Comparison of ENCODE assay signal across 8 cellular contexts in genomic region chr17:75250009-75250471, GRCh38. TPM values are rescaled to one million over a fixed set of nuclear protein-coding genes. Genes with fewer than 3 reads are reported as not detected.
DNase-seq lines count a peak whose midpoint lies in the region; ATAC-seq, FAIRE-seq and TF ChIP-seq lines count a peak whose summit lies in the region.

No MANE protein-coding gene starts in this region.

- H3K4me3 ChIP-seq in dorsolateral prefrontal cortex (peak overlapping the region in 42 of 59 donors; percentile 0 to 55 (median 24)), kidney (ENCODE audit: low read length in 2 of 2) (peak overlapping the region in 1 of 2 donors; percentile 3)

- DNase-seq in activated CD4-positive, alpha-beta T cell treated with anti-CD3 and anti-CD28 coated beads for 24 hours (ENCODE audit: low read depth in 2 of 2), result peak; percentile 73 to 78
- DNase-seq in dorsolateral prefrontal cortex (peak in 1 of 10 donors; percentile 38), renal cortical epithelial cell (ENCODE audit: low read depth) (peak; percentile 39), NCI-H526 (lab: John Stamatoyannopoulos, UW) (no peak), kidney (no peak), left lobe of liver (ENCODE audit: low spot score) (no peak)

- H3K27ac ChIP-seq in dorsolateral prefrontal cortex (peak overlapping the region in 53 of 59 donors; percentile 2 to 81 (median 59)), kidney (ENCODE audit: low read depth in 2 of 2, low read length in 2 of 2) (no peak overlapping the region)

- ATAC-seq in HG03095 (IDR thresholded peaks at IDR 0.05; ENCODE audit: unreplicated experiment), result peak; percentile 90
- ATAC-seq in left lobe of liver, result no peak

- TF ChIP-seq CTCF in dorsolateral prefrontal cortex (IDR thresholded peaks at IDR 0.05 in 54 of 56, conservative IDR thresholded peaks at IDR 0.05 in 2 of 56; ENCODE audit: low read depth in 1 of 56, partially characterized antibody in 56 of 56), result no peak
- no peak for TF ChIP-seq CTCF in kidney (IDR thresholded peaks at IDR 0.05; ENCODE audit: borderline replicate concordance, extremely low read depth, insufficient read depth)

- H3K27me3 ChIP-seq in dorsolateral prefrontal cortex, result no peaks in the 10 kb centered on the region

- peaks cover 8 to 14% of the 10 kb centered on the region in 2 donors for H3K36me3 ChIP-seq in kidney (ENCODE audit: control insufficient read depth in 1 of 2, insufficient read depth in 2 of 2, low read length in 2 of 2)

- no peaks in the 10 kb centered on the region for H3K9me3 ChIP-seq in kidney (ENCODE audit: control insufficient read depth in 1 of 2, low read length in 2 of 2)

- peaks cover 0 to 4% of the 10 kb centered on the region in 2 donors for H3K4me1 ChIP-seq in kidney (ENCODE audit: control insufficient read depth in 1 of 2, insufficient read depth in 1 of 2, low read depth in 1 of 2, low read length in 2 of 2)

- no peak for FAIRE-seq in kidney (lab: Jason Lieb, UNC)

- no peak overlapping the region for H3K9ac ChIP-seq in kidney (ENCODE audit: low read length in 2 of 2)

- intact Hi-C loops in dorsolateral prefrontal cortex (cut with DNase I), result no loop called here
- intact Hi-C loops in kidney (cut with DNase I), result no loop called here

- peak; percentile 36 for TF ChIP-seq POLR2A in GM19193 (IDR thresholded peaks at IDR 0.05; ENCODE audit: extremely low read depth, insufficient read depth, insufficient read length)

RNA-seq across cellular contexts. Expression of gene GGA3, which starts 11.4 kb away (rescaled TPM):
- total RNA-seq in dorsolateral prefrontal cortex (10 to 100 TPM; 41.9 to 89.7 (median 60.2) TPM), renal cortical epithelial cell (14.8 and 25.8 TPM in 2 replicates), kidney (49.2 TPM), left lobe of liver (17.9 TPM)
- 8.0 TPM for polyA plus RNA-seq in kidney (ENCODE audit: insufficient read depth, low read depth, low replicate concordance)

RNA-seq across cellular contexts. Expression of gene MRPS7, which starts 11.6 kb away (rescaled TPM):
- total RNA-seq in dorsolateral prefrontal cortex (10 to 100 TPM; 33.7 to 71.4 (median 51.1) TPM), renal cortical epithelial cell (45.9 and 61.5 TPM in 2 replicates), kidney (46.4 TPM), left lobe of liver (36.1 TPM)
- polyA plus RNA-seq in kidney (ENCODE audit: insufficient read depth, low read depth, low replicate concordance), result 134 TPM

RNA-seq across cellular contexts. Expression of gene MIF4GD, which starts 21.0 kb away (rescaled TPM):
- total RNA-seq in dorsolateral prefrontal cortex (10 to 100 TPM in 111 of 120 experiments, 1 to 10 TPM in 9; 7.9 to 31.1 (median 15.6) TPM), renal cortical epithelial cell (15.1 and 16.3 TPM in 2 replicates), kidney (30.1 TPM), left lobe of liver (7.7 TPM)
- polyA plus RNA-seq in kidney (ENCODE audit: insufficient read depth, low read depth, low replicate concordance), result 28.2 TPM

RNA-seq across cellular contexts. Expression of gene SLC25A19, which starts 39.2 kb away (rescaled TPM):
- total RNA-seq in dorsolateral prefrontal cortex (10 to 100 TPM in 116 of 120 experiments, 1 to 10 TPM in 4; 8.5 to 25.5 (median 15.6) TPM), renal cortical epithelial cell (2.8 and 5.6 TPM in 2 replicates), kidney (11.2 TPM), left lobe of liver (3.6 TPM)
- 15.3 TPM for polyA plus RNA-seq in kidney (ENCODE audit: insufficient read depth, low read depth, low replicate concordance)

RNA-seq across cellular contexts. Expression of gene NUP85, which starts 44.6 kb away (rescaled TPM):
- 10 to 100 TPM; 31.2 to 80.8 (median 50.2) TPM for total RNA-seq in dorsolateral prefrontal cortex
- 27.6 and 37.7 TPM in 2 replicates for total RNA-seq in renal cortical epithelial cell
- total RNA-seq in kidney, result 67.1 TPM
- 23.9 TPM for polyA plus RNA-seq in kidney (ENCODE audit: insufficient read depth, low read depth, low replicate concordance)
- 33.8 TPM for total RNA-seq in left lobe of liver

Comparison
In these comparisons a context has a peak if more than half of its experiments do, and no peak if none do; other contexts are left out.
1. DNase-seq: peak in activated CD4-positive, alpha-beta T cell treated with anti-CD3 and anti-CD28 coated beads for 24 hours (2 of 2) and renal cortical epithelial cell (single experiment); none in NCI-H526 (0 of 2), kidney (single experiment) and left lobe of liver (single experiment).
2. H3K27ac ChIP-seq: peak in dorsolateral prefrontal cortex (53 of 59); none in kidney (0 of 2).